ENCODE assay signal across 1 cellular context in the genomic region with DNA sequence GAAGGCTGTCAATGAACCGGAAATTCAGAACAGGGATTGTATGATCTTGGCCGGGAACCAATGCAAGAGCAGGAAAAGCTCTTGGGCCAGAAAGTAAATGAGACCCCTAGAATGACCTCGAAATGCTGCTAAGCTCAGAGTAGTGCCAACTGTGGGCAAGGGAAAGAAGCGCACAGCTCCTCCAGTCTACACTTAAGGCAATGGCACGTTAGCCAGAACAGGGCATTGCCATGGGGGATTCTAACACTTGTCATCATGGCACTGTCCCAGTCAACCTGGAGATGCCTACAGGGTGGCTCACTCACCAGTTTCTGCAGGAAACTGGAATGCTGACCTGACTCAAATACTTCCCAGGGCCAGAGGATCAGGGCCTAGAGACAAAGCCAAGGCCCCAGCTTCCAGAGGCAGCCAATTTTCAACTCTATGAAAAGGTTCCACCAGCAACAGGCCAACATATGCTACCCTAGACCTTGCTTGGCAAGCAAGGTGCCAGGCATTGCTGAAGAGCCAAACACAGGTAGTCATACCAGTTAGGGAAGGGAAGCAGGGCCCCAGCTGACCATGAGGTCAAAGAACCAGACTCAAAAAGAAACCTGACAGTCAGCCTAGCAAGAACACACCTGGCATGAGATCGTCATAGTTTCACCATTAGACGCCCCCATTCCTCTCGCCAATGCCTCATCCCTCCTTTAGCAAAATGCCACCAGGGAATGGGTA.
TF ChIP-seq lines count a peak whose summit lies in the region.

No MANE protein-coding gene starts in this region.

TF ChIP-seq in HepG2, 621 proteins besides CTCF, POLR2A, EP300 and RAD21:
- TF ChIP-seq, protein P1, sequence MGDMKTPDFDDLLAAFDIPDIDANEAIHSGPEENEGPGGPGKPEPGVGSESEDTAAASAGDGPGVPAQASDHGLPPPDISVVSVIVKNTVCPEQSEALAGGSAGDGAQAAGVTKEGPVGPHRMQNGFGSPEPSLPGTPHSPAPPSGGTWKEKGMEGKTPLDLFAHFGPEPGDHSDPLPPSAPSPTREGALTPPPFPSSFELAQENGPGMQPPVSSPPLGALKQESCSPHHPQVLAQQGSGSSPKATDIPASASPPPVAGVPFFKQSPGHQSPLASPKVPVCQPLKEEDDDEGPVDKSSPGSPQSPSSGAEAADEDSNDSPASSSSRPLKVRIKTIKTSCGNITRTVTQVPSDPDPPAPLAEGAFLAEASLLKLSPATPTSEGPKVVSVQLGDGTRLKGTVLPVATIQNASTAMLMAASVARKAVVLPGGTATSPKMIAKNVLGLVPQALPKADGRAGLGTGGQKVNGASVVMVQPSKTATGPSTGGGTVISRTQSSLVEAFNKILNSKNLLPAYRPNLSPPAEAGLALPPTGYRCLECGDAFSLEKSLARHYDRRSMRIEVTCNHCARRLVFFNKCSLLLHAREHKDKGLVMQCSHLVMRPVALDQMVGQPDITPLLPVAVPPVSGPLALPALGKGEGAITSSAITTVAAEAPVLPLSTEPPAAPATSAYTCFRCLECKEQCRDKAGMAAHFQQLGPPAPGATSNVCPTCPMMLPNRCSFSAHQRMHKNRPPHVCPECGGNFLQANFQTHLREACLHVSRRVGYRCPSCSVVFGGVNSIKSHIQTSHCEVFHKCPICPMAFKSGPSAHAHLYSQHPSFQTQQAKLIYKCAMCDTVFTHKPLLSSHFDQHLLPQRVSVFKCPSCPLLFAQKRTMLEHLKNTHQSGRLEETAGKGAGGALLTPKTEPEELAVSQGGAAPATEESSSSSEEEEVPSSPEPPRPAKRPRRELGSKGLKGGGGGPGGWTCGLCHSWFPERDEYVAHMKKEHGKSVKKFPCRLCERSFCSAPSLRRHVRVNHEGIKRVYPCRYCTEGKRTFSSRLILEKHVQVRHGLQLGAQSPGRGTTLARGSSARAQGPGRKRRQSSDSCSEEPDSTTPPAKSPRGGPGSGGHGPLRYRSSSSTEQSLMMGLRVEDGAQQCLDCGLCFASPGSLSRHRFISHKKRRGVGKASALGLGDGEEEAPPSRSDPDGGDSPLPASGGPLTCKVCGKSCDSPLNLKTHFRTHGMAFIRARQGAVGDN (CRISPR knock-in tag; IDR thresholded peaks at IDR 0.05): no peak
- TF ChIP-seq FOXK2 (IDR thresholded peaks at IDR 0.05) (no peak), ETV5 (CRISPR knock-in tag; IDR thresholded peaks at IDR 0.05; ENCODE audit: borderline replicate concordance) (no peak), TMF1 (CRISPR knock-in tag; IDR thresholded peaks at IDR 0.05; ENCODE audit: low read depth) (no peak), STAG1 (CRISPR knock-in tag; IDR thresholded peaks at IDR 0.05) (no peak), ZBTB20 (CRISPR knock-in tag; IDR thresholded peaks at IDR 0.05; ENCODE audit: borderline replicate concordance, low read depth) (no peak), SSRP1 (CRISPR knock-in tag; IDR thresholded peaks at IDR 0.05) (no peak), ELF1 (CRISPR knock-in tag; IDR thresholded peaks at IDR 0.05) (no peak), ZNF761 (CRISPR knock-in tag; conservative IDR thresholded peaks at IDR 0.05) (no peak), TSC22D2 (CRISPR knock-in tag; IDR thresholded peaks at IDR 0.05; ENCODE audit: borderline replicate concordance) (no peak), ZNF296 (CRISPR knock-in tag; conservative IDR thresholded peaks at IDR 0.05) (no peak), PCBP1 (IDR thresholded peaks at IDR 0.05; ENCODE audit: borderline replicate concordance, low read depth, low read length) (no peak), HOXA3 (CRISPR knock-in tag; IDR thresholded peaks at IDR 0.05) (no peak), SETDB1 (CRISPR knock-in tag; IDR thresholded peaks at IDR 0.05; ENCODE audit: borderline replicate concordance) (no peak)
- TF ChIP-seq, protein P2, sequence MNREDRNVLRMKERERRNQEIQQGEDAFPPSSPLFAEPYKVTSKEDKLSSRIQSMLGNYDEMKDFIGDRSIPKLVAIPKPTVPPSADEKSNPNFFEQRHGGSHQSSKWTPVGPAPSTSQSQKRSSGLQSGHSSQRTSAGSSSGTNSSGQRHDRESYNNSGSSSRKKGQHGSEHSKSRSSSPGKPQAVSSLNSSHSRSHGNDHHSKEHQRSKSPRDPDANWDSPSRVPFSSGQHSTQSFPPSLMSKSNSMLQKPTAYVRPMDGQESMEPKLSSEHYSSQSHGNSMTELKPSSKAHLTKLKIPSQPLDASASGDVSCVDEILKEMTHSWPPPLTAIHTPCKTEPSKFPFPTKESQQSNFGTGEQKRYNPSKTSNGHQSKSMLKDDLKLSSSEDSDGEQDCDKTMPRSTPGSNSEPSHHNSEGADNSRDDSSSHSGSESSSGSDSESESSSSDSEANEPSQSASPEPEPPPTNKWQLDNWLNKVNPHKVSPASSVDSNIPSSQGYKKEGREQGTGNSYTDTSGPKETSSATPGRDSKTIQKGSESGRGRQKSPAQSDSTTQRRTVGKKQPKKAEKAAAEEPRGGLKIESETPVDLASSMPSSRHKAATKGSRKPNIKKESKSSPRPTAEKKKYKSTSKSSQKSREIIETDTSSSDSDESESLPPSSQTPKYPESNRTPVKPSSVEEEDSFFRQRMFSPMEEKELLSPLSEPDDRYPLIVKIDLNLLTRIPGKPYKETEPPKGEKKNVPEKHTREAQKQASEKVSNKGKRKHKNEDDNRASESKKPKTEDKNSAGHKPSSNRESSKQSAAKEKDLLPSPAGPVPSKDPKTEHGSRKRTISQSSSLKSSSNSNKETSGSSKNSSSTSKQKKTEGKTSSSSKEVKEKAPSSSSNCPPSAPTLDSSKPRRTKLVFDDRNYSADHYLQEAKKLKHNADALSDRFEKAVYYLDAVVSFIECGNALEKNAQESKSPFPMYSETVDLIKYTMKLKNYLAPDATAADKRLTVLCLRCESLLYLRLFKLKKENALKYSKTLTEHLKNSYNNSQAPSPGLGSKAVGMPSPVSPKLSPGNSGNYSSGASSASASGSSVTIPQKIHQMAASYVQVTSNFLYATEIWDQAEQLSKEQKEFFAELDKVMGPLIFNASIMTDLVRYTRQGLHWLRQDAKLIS (CRISPR knock-in tag; IDR thresholded peaks at IDR 0.05): no peak
- TF ChIP-seq, protein P3, sequence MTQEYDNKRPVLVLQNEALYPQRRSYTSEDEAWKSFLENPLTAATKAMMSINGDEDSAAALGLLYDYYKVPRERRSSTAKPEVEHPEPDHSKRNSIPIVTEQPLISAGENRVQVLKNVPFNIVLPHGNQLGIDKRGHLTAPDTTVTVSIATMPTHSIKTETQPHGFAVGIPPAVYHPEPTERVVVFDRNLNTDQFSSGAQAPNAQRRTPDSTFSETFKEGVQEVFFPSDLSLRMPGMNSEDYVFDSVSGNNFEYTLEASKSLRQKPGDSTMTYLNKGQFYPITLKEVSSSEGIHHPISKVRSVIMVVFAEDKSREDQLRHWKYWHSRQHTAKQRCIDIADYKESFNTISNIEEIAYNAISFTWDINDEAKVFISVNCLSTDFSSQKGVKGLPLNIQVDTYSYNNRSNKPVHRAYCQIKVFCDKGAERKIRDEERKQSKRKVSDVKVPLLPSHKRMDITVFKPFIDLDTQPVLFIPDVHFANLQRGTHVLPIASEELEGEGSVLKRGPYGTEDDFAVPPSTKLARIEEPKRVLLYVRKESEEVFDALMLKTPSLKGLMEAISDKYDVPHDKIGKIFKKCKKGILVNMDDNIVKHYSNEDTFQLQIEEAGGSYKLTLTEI (CRISPR knock-in tag; conservative IDR thresholded peaks at IDR 0.05): no peak
- TF ChIP-seq, protein P4, sequence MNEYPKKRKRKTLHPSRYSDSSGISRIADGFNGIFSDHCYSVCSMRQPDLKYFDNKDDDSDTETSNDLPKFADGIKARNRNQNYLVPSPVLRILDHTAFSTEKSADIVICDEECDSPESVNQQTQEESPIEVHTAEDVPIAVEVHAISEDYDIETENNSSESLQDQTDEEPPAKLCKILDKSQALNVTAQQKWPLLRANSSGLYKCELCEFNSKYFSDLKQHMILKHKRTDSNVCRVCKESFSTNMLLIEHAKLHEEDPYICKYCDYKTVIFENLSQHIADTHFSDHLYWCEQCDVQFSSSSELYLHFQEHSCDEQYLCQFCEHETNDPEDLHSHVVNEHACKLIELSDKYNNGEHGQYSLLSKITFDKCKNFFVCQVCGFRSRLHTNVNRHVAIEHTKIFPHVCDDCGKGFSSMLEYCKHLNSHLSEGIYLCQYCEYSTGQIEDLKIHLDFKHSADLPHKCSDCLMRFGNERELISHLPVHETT (CRISPR knock-in tag; conservative IDR thresholded peaks at IDR 0.05): no peak
- TF ChIP-seq, protein P5, sequence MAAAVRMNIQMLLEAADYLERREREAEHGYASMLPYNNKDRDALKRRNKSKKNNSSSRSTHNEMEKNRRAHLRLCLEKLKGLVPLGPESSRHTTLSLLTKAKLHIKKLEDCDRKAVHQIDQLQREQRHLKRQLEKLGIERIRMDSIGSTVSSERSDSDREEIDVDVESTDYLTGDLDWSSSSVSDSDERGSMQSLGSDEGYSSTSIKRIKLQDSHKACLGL (CRISPR knock-in tag; IDR thresholded peaks at IDR 0.05): no peak
- TF ChIP-seq, protein P6, sequence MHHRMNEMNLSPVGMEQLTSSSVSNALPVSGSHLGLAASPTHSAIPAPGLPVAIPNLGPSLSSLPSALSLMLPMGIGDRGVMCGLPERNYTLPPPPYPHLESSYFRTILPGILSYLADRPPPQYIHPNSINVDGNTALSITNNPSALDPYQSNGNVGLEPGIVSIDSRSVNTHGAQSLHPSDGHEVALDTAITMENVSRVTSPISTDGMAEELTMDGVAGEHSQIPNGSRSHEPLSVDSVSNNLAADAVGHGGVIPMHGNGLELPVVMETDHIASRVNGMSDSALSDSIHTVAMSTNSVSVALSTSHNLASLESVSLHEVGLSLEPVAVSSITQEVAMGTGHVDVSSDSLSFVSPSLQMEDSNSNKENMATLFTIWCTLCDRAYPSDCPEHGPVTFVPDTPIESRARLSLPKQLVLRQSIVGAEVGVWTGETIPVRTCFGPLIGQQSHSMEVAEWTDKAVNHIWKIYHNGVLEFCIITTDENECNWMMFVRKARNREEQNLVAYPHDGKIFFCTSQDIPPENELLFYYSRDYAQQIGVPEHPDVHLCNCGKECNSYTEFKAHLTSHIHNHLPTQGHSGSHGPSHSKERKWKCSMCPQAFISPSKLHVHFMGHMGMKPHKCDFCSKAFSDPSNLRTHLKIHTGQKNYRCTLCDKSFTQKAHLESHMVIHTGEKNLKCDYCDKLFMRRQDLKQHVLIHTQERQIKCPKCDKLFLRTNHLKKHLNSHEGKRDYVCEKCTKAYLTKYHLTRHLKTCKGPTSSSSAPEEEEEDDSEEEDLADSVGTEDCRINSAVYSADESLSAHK (CRISPR knock-in tag; IDR thresholded peaks at IDR 0.05; ENCODE audit: borderline replicate concordance): no peak
- TF ChIP-seq, protein P7, sequence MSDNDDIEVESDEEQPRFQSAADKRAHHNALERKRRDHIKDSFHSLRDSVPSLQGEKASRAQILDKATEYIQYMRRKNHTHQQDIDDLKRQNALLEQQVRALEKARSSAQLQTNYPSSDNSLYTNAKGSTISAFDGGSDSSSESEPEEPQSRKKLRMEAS (IDR thresholded peaks at IDR 0.05): no peak
